ENCODE assay signal across 15 cellular contexts in genomic region chr2:135546432-135546831, GRCh38.
"Had no signal": no experiment of that assay in that cellular context is flagged by ENCODE, and none has a peak within 500 bp of the region (broad histone marks: within the 10 kb centered on the region; RNA-seq: fewer than 3 reads in every experiment).

No MANE protein-coding gene starts in this region.

- H3K27ac Mint-ChIP-seq: activated naive CD4-positive, alpha-beta T cell treated with anti-CD3 and anti-CD28 coated beads for 36 hours; activated T-helper 2 cell treated with anti-CD3 and anti-CD28 coated beads, Interferon-gamma antibody, Interleukin-2, Interleukin-4, amounts not matched to agents 10 μg/mL and 5 μg/mL and 100 μg/mL, durations not matched to agents 14 hours and 24 hours and 36 hours; memory B cell; natural killer cell had no signal

- ATAC-seq: left ventricle myocardium superior, mucosa of descending colon had no signal

- H3K4me3 ChIP-seq: adrenal gland, colonic mucosa, esophagus muscularis mucosa, mucosa of descending colon, thyroid gland had no signal

- H3K36me3 ChIP-seq: adrenal gland, colonic mucosa, esophagus muscularis mucosa, neutrophil, thyroid gland had no signal

- H3K36me3 Mint-ChIP-seq: natural killer cell had no signal

- H3K4me3 Mint-ChIP-seq: activated naive CD4-positive, alpha-beta T cell treated with anti-CD3 and anti-CD28 coated beads for 36 hours; memory B cell; natural killer cell had no signal

- H3K27ac ChIP-seq: adrenal gland, colonic mucosa, esophagus muscularis mucosa, neutrophil, thyroid gland had no signal

- DNase-seq: activated CD4-positive, alpha-beta T cell treated with anti-CD3 and anti-CD28 coated beads, Interleukin-2, amount 50 U/mL, for 4 hours; activated CD8-positive, alpha-beta memory T cell treated with anti-CD3 and anti-CD28 coated beads, Interleukin-2, amount 50 U/mL, for 48 hours; activated naive CD4-positive, alpha-beta T cell treated with anti-CD3 and anti-CD28 coated beads for 36 hours; adrenal gland; colonic mucosa; kidney glomerular epithelial cell; left ventricle myocardium superior; mucosa of descending colon; natural killer cell; stimulated activated CD4-positive, alpha-beta T cell treated with anti-CD3 and anti-CD28 coated beads, Interleukin-1b, Interleukin-23, amount 100 ng/mL, for 48 hours; thyroid gland had no signal

- H3K27me3 ChIP-seq: adrenal gland, colonic mucosa, esophagus muscularis mucosa, neutrophil, thyroid gland had no signal

- H3K9me3 Mint-ChIP-seq: activated naive CD4-positive, alpha-beta T cell treated with anti-CD3 and anti-CD28 coated beads for 36 hours; activated T-helper 2 cell treated with anti-CD3 and anti-CD28 coated beads, Interferon-gamma antibody, Interleukin-2, Interleukin-4, amounts not matched to agents 10 μg/mL and 5 μg/mL and 100 μg/mL, durations not matched to agents 14 hours and 24 hours and 36 hours; memory B cell; natural killer cell had no signal

- H3K9me3 ChIP-seq: adrenal gland, colonic mucosa, esophagus muscularis mucosa, mucosa of descending colon, neutrophil, thyroid gland had no signal

- H3K4me1 ChIP-seq: adrenal gland, colonic mucosa, esophagus muscularis mucosa, thyroid gland had no signal

- H3K27me3 Mint-ChIP-seq: memory B cell had no signal
